10 cellular contexts compared by ENCODE assay signal in genomic region chr19:55081773-55082022, GRCh38. TPM values are rescaled to one million over a fixed set of nuclear protein-coding genes. Genes with fewer than 3 reads are reported as not detected.
DNase-seq lines count a peak whose midpoint lies in the region; ATAC-seq, FAIRE-seq and TF ChIP-seq lines count a peak whose summit lies in the region.
"Had no signal": no experiment of that assay in that cellular context is flagged by ENCODE, and none has a peak within 500 bp of the region (broad histone marks: within the 10 kb centered on the region; RNA-seq: fewer than 3 reads in every experiment).

No MANE protein-coding gene starts in this region.

- TF ChIP-seq POLR2A in suprapubic skin (IDR thresholded peaks at IDR 0.05): no peak

- no peak for FAIRE-seq in frontal cortex (lab: Jason Lieb, UNC)

- peaks cover 56% of the 10 kb centered on the region for H3K27me3 Mint-ChIP-seq in activated T-cell treated with anti-CD3 and anti-CD28 coated beads, Interleukin-2, amount 50 U/mL, for 72 hours (ENCODE audit: low read depth)
- H3K27me3 Mint-ChIP-seq in activated T-helper 17 cell treated with anti-CD3 and anti-CD28 coated beads, Interleukin-2, amount 50 U/mL, for 72 hours: peaks cover 23% of the 10 kb centered on the region
- peaks cover 8 to 22% (median 15%) of the 10 kb centered on the region in 3 donors for H3K27me3 Mint-ChIP-seq in immature natural killer cell (ENCODE audit: low read depth in 3 of 3)

- peaks cover 36% of the 10 kb centered on the region for H3K4me1 ChIP-seq in suprapubic skin
- H3K4me1 ChIP-seq: BE2C had no signal

- H3K9me3 ChIP-seq in suprapubic skin: no peaks in the 10 kb centered on the region
- H3K9me3 ChIP-seq: transverse colon had no signal

- H3K36me3 ChIP-seq in suprapubic skin: no peaks in the 10 kb centered on the region
- H3K36me3 ChIP-seq: BE2C, transverse colon had no signal

- H3K4me3 Mint-ChIP-seq in activated T-cell treated with anti-CD3 and anti-CD28 coated beads, Interleukin-2, amount 50 U/mL, for 72 hours: peak overlapping the region; percentile 83 to 91
- H3K4me3 Mint-ChIP-seq in activated T-helper 17 cell treated with anti-CD3 and anti-CD28 coated beads, Interleukin-2, amount 50 U/mL, for 72 hours: peak overlapping the region; percentile 77
- peak overlapping the region; percentile 84 to 91 (median 89) for H3K4me3 Mint-ChIP-seq in immature natural killer cell

- peaks cover 24% of the 10 kb centered on the region for H3K4me1 Mint-ChIP-seq in activated T-cell treated with anti-CD3 and anti-CD28 coated beads, Interleukin-2, amount 50 U/mL, for 72 hours (ENCODE audit: low read depth)
- peaks cover 8% of the 10 kb centered on the region for H3K4me1 Mint-ChIP-seq in activated T-helper 17 cell treated with anti-CD3 and anti-CD28 coated beads, Interleukin-2, amount 50 U/mL, for 72 hours
- peaks cover 28% of the 10 kb centered on the region in 2 donors for H3K4me1 Mint-ChIP-seq in immature natural killer cell

- no peak overlapping the region for H3K27ac Mint-ChIP-seq in activated T-cell treated with anti-CD3 and anti-CD28 coated beads, Interleukin-2, amount 50 U/mL, for 72 hours
- no peak overlapping the region for H3K27ac Mint-ChIP-seq in activated T-helper 17 cell treated with anti-CD3 and anti-CD28 coated beads, Interleukin-2, amount 50 U/mL, for 72 hours
- peak overlapping the region in 5 of 6 donors; percentile 66 to 93 (median 88) for H3K27ac Mint-ChIP-seq in immature natural killer cell

- no peak for DNase-seq in activated T-cell treated with anti-CD3 and anti-CD28 coated beads, Interleukin-2, amount 50 U/mL, for 72 hours
- DNase-seq in activated T-cell treated with anti-CD3 and anti-CD28 coated beads, Interleukin-2, amount 50 U/mL, for 1 hour: no peak
- DNase-seq in immature natural killer cell (no peak), suprapubic skin (ENCODE audit: low spot score in 2 of 2) (no peak), frontal cortex (ENCODE audit: low spot score in 2 of 2) (no peak)
- no peak for DNase-seq in stimulated activated CD4-positive, alpha-beta T cell treated with anti-CD3 and anti-CD28 coated beads, Interleukin-4, amount 100 ng/mL, for 24 hours

- H3K9me3 Mint-ChIP-seq in activated T-cell treated with anti-CD3 and anti-CD28 coated beads, Interleukin-2, amount 50 U/mL, for 72 hours: peaks cover 0 to 3% of the 10 kb centered on the region in 2 donors
- H3K9me3 Mint-ChIP-seq in activated T-helper 17 cell treated with anti-CD3 and anti-CD28 coated beads, Interleukin-2, amount 50 U/mL, for 72 hours: no peaks in the 10 kb centered on the region
- H3K9me3 Mint-ChIP-seq in immature natural killer cell: no peaks in the 10 kb centered on the region

- ATAC-seq in activated T-cell treated with anti-CD3 and anti-CD28 coated beads, Interleukin-2, amount 50 U/mL, for 72 hours (replicated peaks in 1 of 2): no peak
- ATAC-seq in activated T-helper 17 cell treated with anti-CD3 and anti-CD28 coated beads, Interleukin-2, amount 50 U/mL, for 72 hours (replicated peaks): no peak
- no peak for ATAC-seq in GM18909 (IDR thresholded peaks at IDR 0.05; ENCODE audit: poor library complexity, unreplicated experiment)

- H3K4me3 ChIP-seq in suprapubic skin: peak overlapping the region; percentile 65

- H3K27ac ChIP-seq in suprapubic skin: no peak overlapping the region

- TF ChIP-seq EP300 in suprapubic skin (IDR thresholded peaks at IDR 0.05): no peak

- H3K36me3 Mint-ChIP-seq in activated T-cell treated with anti-CD3 and anti-CD28 coated beads, Interleukin-2, amount 50 U/mL, for 72 hours (ENCODE audit: insufficient read depth in 2 of 2): peaks cover 4 to 7% of the 10 kb centered on the region in 2 donors
- no peaks in the 10 kb centered on the region for H3K36me3 Mint-ChIP-seq in activated T-helper 17 cell treated with anti-CD3 and anti-CD28 coated beads, Interleukin-2, amount 50 U/mL, for 72 hours (ENCODE audit: low read depth)
- no peaks in the 10 kb centered on the region for H3K36me3 Mint-ChIP-seq in immature natural killer cell

- peaks cover 80% of the 10 kb centered on the region for H3K27me3 ChIP-seq in suprapubic skin

- TF ChIP-seq CTCF in suprapubic skin (IDR thresholded peaks at IDR 0.05): no peak

- WGBS in suprapubic skin: 0% methylated on average over 4 of the region's 22 CpGs

RNA-seq across cellular contexts. Expression of gene EPS8L1, which starts 6.0 kb away (rescaled TPM):
- 1 to 10 TPM; 3.8 to 5.3 TPM for total RNA-seq in activated T-cell treated with anti-CD3 and anti-CD28 coated beads, Interleukin-2, amount 50 U/mL, for 72 hours
- 1 to 10 TPM; 1.4 to 2.1 TPM for total RNA-seq in activated T-helper 17 cell treated with anti-CD3 and anti-CD28 coated beads, Interleukin-2, amount 50 U/mL, for 72 hours
- polyA plus RNA-seq in immature natural killer cell: 1 to 10 TPM; 4.5 to 7.3 (median 6.4) TPM
- total RNA-seq in suprapubic skin (100 to 1,000 TPM; 243 to 384 (median 304) TPM), frontal cortex (2.9 TPM)

RNA-seq across cellular contexts. Expression of gene RDH13, which starts 18.8 kb away (rescaled TPM):
- 10 to 100 TPM; 11.5 to 13.8 TPM for total RNA-seq in activated T-cell treated with anti-CD3 and anti-CD28 coated beads, Interleukin-2, amount 50 U/mL, for 72 hours
- 10 to 100 TPM; 20.4 to 25.0 TPM for total RNA-seq in activated T-helper 17 cell treated with anti-CD3 and anti-CD28 coated beads, Interleukin-2, amount 50 U/mL, for 72 hours
- polyA plus RNA-seq in immature natural killer cell: 10 to 100 TPM in 1 of 3 donors, 1 to 10 TPM in 2; 4.2 to 17.0 (median 4.5) TPM
- total RNA-seq in suprapubic skin: 100 to 1,000 TPM in 2 of 4 donors, 10 to 100 TPM in 2; 70.6 to 225 (median 108) TPM
- 14.3 TPM for total RNA-seq in frontal cortex

RNA-seq across cellular contexts. Expression of gene PPP1R12C, which starts 35.7 kb away (rescaled TPM):
- 10 to 100 TPM; 65.7 to 71.6 TPM for total RNA-seq in activated T-cell treated with anti-CD3 and anti-CD28 coated beads, Interleukin-2, amount 50 U/mL, for 72 hours
- 10 to 100 TPM; 74.5 to 94.8 TPM for total RNA-seq in activated T-helper 17 cell treated with anti-CD3 and anti-CD28 coated beads, Interleukin-2, amount 50 U/mL, for 72 hours
- 1 to 10 TPM in 2 of 3 donors, under 1 TPM in 1; 0.63 to 8.5 (median 3.5) TPM for polyA plus RNA-seq in immature natural killer cell
- total RNA-seq in suprapubic skin (100 to 1,000 TPM in 1 of 4 donors, 10 to 100 TPM in 3; 51.7 to 126 (median 78.7) TPM), frontal cortex (16.7 TPM)

RNA-seq across cellular contexts. Expression of gene GP6, which starts 43.6 kb away (rescaled TPM):
- total RNA-seq in activated T-cell treated with anti-CD3 and anti-CD28 coated beads, Interleukin-2, amount 50 U/mL, for 72 hours: under 1 TPM; 0.24 to 0.39 TPM
- under 1 TPM; 0.13 to 0.69 TPM for total RNA-seq in activated T-helper 17 cell treated with anti-CD3 and anti-CD28 coated beads, Interleukin-2, amount 50 U/mL, for 72 hours
- polyA plus RNA-seq in immature natural killer cell: under 1 TPM in 2 of 3 donors, not detected in 1; 0.64 to 0.78 TPM
- total RNA-seq in suprapubic skin (1 to 10 TPM in 2 of 4 donors, under 1 TPM in 1, not detected in 1; 0.42 to 2.6 (median 1.7) TPM), frontal cortex (under 0.01 TPM)

Comparison
In these comparisons a context has a peak if more than half of its experiments do, and no peak if none do; other contexts are left out.
1. H3K27ac Mint-ChIP-seq: peak in immature natural killer cell (5 of 6); none in activated T-cell treated with anti-CD3 and anti-CD28 coated beads, Interleukin-2, amount 50 U/mL, for 72 hours (single experiment) and activated T-helper 17 cell treated with anti-CD3 and anti-CD28 coated beads, Interleukin-2, amount 50 U/mL, for 72 hours (single experiment).
2. RNA of gene EPS8L1, which starts 6.0 kb away (total RNA-seq): 243 to 384 TPM in suprapubic skin; 3.8 to 5.3 TPM in activated T-cell treated with anti-CD3 and anti-CD28 coated beads, Interleukin-2, amount 50 U/mL, for 72 hours, 2.9 TPM in frontal cortex (single experiment) and 1.4 to 2.1 TPM in activated T-helper 17 cell treated with anti-CD3 and anti-CD28 coated beads, Interleukin-2, amount 50 U/mL, for 72 hours; every median in the first group is over 10 times any median in the second.
3. Peak in every context shown above with its lines, with median percentiles within 50 percentile points of each other: H3K4me3 Mint-ChIP-seq.